8 cellular contexts compared by ENCODE assay signal in the genomic region with DNA sequence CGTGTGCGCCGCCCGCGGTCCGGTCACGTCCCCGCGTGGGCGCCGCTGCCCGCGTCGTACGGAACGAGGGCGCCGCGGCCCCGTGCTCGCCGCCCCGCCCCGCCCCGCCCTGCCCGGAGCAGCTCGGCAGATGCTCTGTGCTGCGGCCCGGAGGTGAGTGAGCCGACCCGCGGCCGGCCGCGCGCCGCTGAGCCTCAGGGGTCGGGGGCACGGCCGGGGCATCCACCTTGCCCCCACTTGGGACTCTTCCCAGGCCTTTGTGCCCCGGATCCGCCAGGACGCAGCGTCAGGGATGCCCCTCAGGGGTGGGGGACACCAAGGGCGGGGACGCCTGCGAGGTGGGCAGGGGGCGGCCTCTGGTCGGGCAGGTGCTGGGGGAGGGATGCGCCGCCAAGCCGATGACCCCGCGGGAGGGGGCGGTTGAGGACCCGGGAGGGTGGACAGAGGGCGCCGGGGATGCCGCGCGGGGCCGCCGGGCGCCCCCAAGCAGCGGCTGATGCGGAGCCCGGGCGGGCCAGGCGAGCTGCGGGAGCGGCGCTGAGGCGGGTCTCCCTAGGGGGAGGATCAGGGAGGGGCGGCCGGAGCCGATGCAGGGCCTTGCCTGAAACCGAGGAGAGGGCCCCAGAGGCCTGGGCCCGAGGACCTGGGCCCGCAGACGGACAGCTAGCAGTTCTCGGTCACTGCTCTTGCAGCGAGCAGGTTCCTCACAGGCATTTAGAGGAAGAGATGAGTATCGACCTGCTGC. TPM values are rescaled to one million over a fixed set of nuclear protein-coding genes. Genes with fewer than 3 reads are reported as not detected.
A peak's percentile ranks its signal among the peaks of the same experiment; 100 is the strongest.
DNase-seq lines count a peak whose midpoint lies in the region; ATAC-seq, FAIRE-seq and TF ChIP-seq lines count a peak whose summit lies in the region.

A gene (plus strand): TSS at position 102 of the 745 bp plus-strand sequence. CDS start 25,177 bp downstream, outside the sequence.

- no peaks in the 10 kb centered on the region for H3F3A ChIP-seq in Loucy (ENCODE audit: low read depth)

- FAIRE-seq in pancreas (lab: Jason Lieb, UNC) = no peak

- peaks cover 10% of the 10 kb centered on the region for H3K4me1 ChIP-seq in Loucy (ENCODE audit: insufficient read depth, low read length, poor library complexity, severe bottlenecking)
- peaks cover 0 to 4% (median 3%) of the 10 kb centered on the region in 3 donors for H3K4me1 ChIP-seq in pancreas

- peak within 1 kb of the TSS; percentile 61 for H3K4me3 ChIP-seq in AG04450 (ENCODE audit: low read depth, low read length)
- peak within 1 kb of the TSS; percentile 72 for H3K4me3 ChIP-seq in Loucy (ENCODE audit: low read length, poor library complexity, severe bottlenecking)
- H3K4me3 ChIP-seq in pancreas = peak within 1 kb of the TSS; percentile 35 to 57 (median 49)

- CTCF ChIA-PET in AG04450 (lab: Charles Lee) = interaction anchor here (1.5 kb wide), 1 partner anchor 58 kb away, joined by 3 read pairs; no protein-coding TSS in a partner anchor

- H3K27me3 ChIP-seq in AG04450 (ENCODE audit: control insufficient read depth, insufficient read depth, low read length) = peaks cover 13% of the 10 kb centered on the region
- H3K27me3 ChIP-seq in Loucy (ENCODE audit: insufficient read depth, low read length, poor library complexity, severe bottlenecking) = no peaks in the 10 kb centered on the region
- H3K27me3 ChIP-seq in pancreas = no peaks in the 10 kb centered on the region

- no peaks in the 10 kb centered on the region for H4K20me1 ChIP-seq in Loucy (ENCODE audit: insufficient read depth, low read length, poor library complexity, severe bottlenecking)

- H3K36me3 ChIP-seq in Loucy (ENCODE audit: insufficient read depth, low read length) (no peaks in the 10 kb centered on the region), pancreas (no peaks in the 10 kb centered on the region)

- no peaks in the 10 kb centered on the region for H3K9me3 ChIP-seq in AG04450 (ENCODE audit: control insufficient read depth, insufficient read depth, low read length)
- H3K9me3 ChIP-seq in Loucy (ENCODE audit: insufficient read depth, low read depth, low read length) = no peaks in the 10 kb centered on the region
- H3K9me3 ChIP-seq in pancreas = no peaks in the 10 kb centered on the region

- H2AFZ ChIP-seq in Loucy (ENCODE audit: low read length) = peak within 1 kb of the TSS; percentile 70

- DNase-seq in AG04450 (ENCODE audit: low read depth, low spot score) = no peak
- DNase-seq in activated T-helper 9 cell treated with anti-CD3 and anti-CD28 coated beads, Interleukin-2, amount 50 U/mL, for 16 hours (ENCODE audit: low read depth) = peak; percentile 13
- DNase-seq in Right ventricle myocardium superior = peak; percentile 45
- DNase-seq in pancreas = peak in 4 of 6 donors; percentile 37 to 82 (median 60)
- no peak for DNase-seq in SIG-M5 treated with dmso at 0.1 percent for 504 hours (lab: John Stamatoyannopoulos, UW; ENCODE audit: unreplicated experiment)

- TF ChIP-seq CTCF in AG04450 (IDR thresholded peaks at IDR 0.05; ENCODE audit: low read depth, low read length) (no peak), Loucy (conservative IDR thresholded peaks at IDR 0.05; ENCODE audit: low read length) (no peak), pancreas (IDR thresholded peaks at IDR 0.05) (no peak)

- peak within 1 kb of the TSS; percentile 27 for H3K9ac ChIP-seq in Loucy (ENCODE audit: low read depth, low read length, poor library complexity, severe bottlenecking)

- H3K4me2 ChIP-seq in Loucy (ENCODE audit: low read depth, low read length, poor library complexity, severe bottlenecking) = peak within 1 kb of the TSS; percentile 74

- intact Hi-C loops in Right ventricle myocardium superior (cut with DNase I) = no loop called here
- intact Hi-C loops in pancreas (cut with DNase I) = no loop called here

- no peaks in the 10 kb centered on the region for H3K9me2 ChIP-seq in Loucy (replicated peaks; ENCODE audit: low read depth, low read length)

- POLR2A ChIA-PET in AG04450 (lab: Yijun Ruan, JAX) = no interaction called here

- no peak within 1 kb of the TSS for H3K27ac ChIP-seq in AG04450 (ENCODE audit: low read depth, low read length)
- peak within 1 kb of the TSS in 3 of 4 donors; percentile 25 to 57 (median 52) for H3K27ac ChIP-seq in pancreas

- H3K79me2 ChIP-seq in Loucy (ENCODE audit: insufficient read depth, low read length) = no peaks in the 10 kb centered on the region

- peak; percentile 30 for ATAC-seq in GM18868 (IDR thresholded peaks at IDR 0.05; ENCODE audit: unreplicated experiment)
- peak; percentile 8 for ATAC-seq in Right ventricle myocardium superior (ENCODE audit: poor library complexity)
- peak; percentile 1 to 25 (median 10) for ATAC-seq in pancreas
- ATAC-seq in GM19328 (IDR thresholded peaks at IDR 0.05; ENCODE audit: unreplicated experiment) = no peak

- 8 to 9% methylated on average over 63 to 83 of the region's 83 CpGs for WGBS in pancreas, 2 donors

RNA-seq across cellular contexts. Expression of the gene that starts here (rescaled TPM):
- polyA plus RNA-seq in AG04450 (2011; rRNA removed) = 0.25 and 0.46 TPM in 2 replicates
- 0.28 and 0.83 TPM in 2 replicates for polyA minus RNA-seq in AG04450 (2011; rRNA and poly(A)+ RNA removed)
- total RNA-seq in Right ventricle myocardium superior = 3.1 TPM
- total RNA-seq in pancreas = 1 to 10 TPM in 4 of 6 donors, under 1 TPM in 2; 0.88 to 2.3 (median 1.6) TPM
- 1 to 10 TPM; 2.8 to 9.7 TPM for polyA plus RNA-seq in pancreas

Comparison
In these comparisons a context has a peak if more than half of its experiments do, and no peak if none do; other contexts are left out.
1. DNase-seq: peak in activated T-helper 9 cell treated with anti-CD3 and anti-CD28 coated beads, Interleukin-2, amount 50 U/mL, for 16 hours (single experiment), Right ventricle myocardium superior (single experiment) and pancreas (4 of 6); none in AG04450 (single experiment) and SIG-M5 treated with dmso at 0.1 percent for 504 hours (single experiment).
2. Peak in every context shown above with its lines, with median percentiles within 50 percentile points of each other: H3K4me3 ChIP-seq.